Comparison of ENCODE assay signal across 25 cellular contexts in genomic region chr12:128657378-128657777, GRCh38.
DNase-seq lines count a peak whose midpoint lies in the region; ATAC-seq, FAIRE-seq and TF ChIP-seq lines count a peak whose summit lies in the region.
"Had no signal": no experiment of that assay in that cellular context is flagged by ENCODE, and none has a peak within 500 bp of the region (broad histone marks: within the 10 kb centered on the region; RNA-seq: fewer than 3 reads in every experiment).

No MANE protein-coding gene starts in this region.

- FAIRE-seq in K562 (lab: Jason Lieb, UNC), result no peak
- FAIRE-seq: A204.1, GM12878, GM19239 had no signal

- H3K9me3 Mint-ChIP-seq in nephron (no peaks in the 10 kb centered on the region), T-cell (no peaks in the 10 kb centered on the region)
- H3K9me3 Mint-ChIP-seq: CD8-positive, alpha-beta memory T cell had no signal

- intact Hi-C loops in K562 (cut with micrococcal nuclease), result no loop called here

- H3K36me3 Mint-ChIP-seq in nephron (ENCODE audit: low read depth) (no peaks in the 10 kb centered on the region), T-cell (no peaks in the 10 kb centered on the region)
- H3K36me3 Mint-ChIP-seq: CD4-positive, CD25-positive, alpha-beta regulatory T cell; CD8-positive, alpha-beta memory T cell had no signal

- H2AFZ ChIP-seq in K562 (ENCODE audit: low read depth, low read length), result no peak overlapping the region
- H2AFZ ChIP-seq: GM23338 had no signal

- H3K27ac Mint-ChIP-seq in nephron, result peak overlapping the region; percentile 10 to 14 (median 11)
- no peak overlapping the region for H3K27ac Mint-ChIP-seq in T-cell
- H3K27ac Mint-ChIP-seq: CD8-positive, alpha-beta memory T cell; GM23338; HFFc6 had no signal

- H3K4me2 ChIP-seq in K562 (ENCODE audit: insufficient read depth, low read length), result no peak overlapping the region
- H3K4me2 ChIP-seq: GM23338 had no signal

- no peak overlapping the region for H3K4me3 Mint-ChIP-seq in nephron
- H3K4me3 Mint-ChIP-seq in T-cell, result no peak overlapping the region
- H3K4me3 Mint-ChIP-seq: CD8-positive, alpha-beta memory T cell; GM23338; HFFc6 had no signal

- no peak for TF ChIP-seq EP300 in K562 (IDR thresholded peaks at IDR 0.05; ENCODE audit: low read length)

- H3K36me3 ChIP-seq in K562 (ENCODE audit: control insufficient read depth, insufficient read depth, low read length), result no peaks in the 10 kb centered on the region
- H3K36me3 ChIP-seq: BE2C had no signal

- peaks cover 37% of the 10 kb centered on the region for H3K4me1 Mint-ChIP-seq in nephron
- H3K4me1 Mint-ChIP-seq in T-cell, result no peaks in the 10 kb centered on the region
- H3K4me1 Mint-ChIP-seq: CD8-positive, alpha-beta memory T cell; GM23338 had no signal

- H3K9me1 ChIP-seq in K562 (ENCODE audit: control insufficient read depth, insufficient read depth, low read length), result no peaks in the 10 kb centered on the region

- H3K9me3 ChIP-seq in K562 (replicated peaks; ENCODE audit: control insufficient read depth, insufficient read depth, low read depth, low read length), result no peaks in the 10 kb centered on the region
- H3K9me3 ChIP-seq: BE2C had no signal

- peaks cover 0 to 24% of the 10 kb centered on the region in 2 experiments; a peak in 3 of 5 replicates for H3K27me3 ChIP-seq in K562 (ENCODE audit: control insufficient read depth in 2 of 2, insufficient read depth in 2 of 2, low read length in 2 of 2)
- H3K27me3 ChIP-seq: BE2C had no signal

- WGBS in K562 (ENCODE audit: insufficient coverage, low coverage, missing lambda C conversion rate), result 0% methylated on average over 3 of the region's 3 CpGs

- in situ Hi-C loops in K562 (cut with MboI), result no loop called here

- no peak for TF ChIP-seq CTCF in NB4 (IDR thresholded peaks at IDR 0.05; ENCODE audit: low read depth, low read length)
- TF ChIP-seq CTCF in K562 (IDR thresholded peaks at IDR 0.05 in 2 of 3, conservative IDR thresholded peaks at IDR 0.05 in 1 of 3; ENCODE audit: insufficient read depth in 2 of 3, low read depth in 1 of 3, low read length in 3 of 3), result no peak
- no peak for TF ChIP-seq CTCF in nephron (IDR thresholded peaks at IDR 0.05; ENCODE audit: unreplicated experiment in 3 of 3)

- CTCF ChIA-PET in K562 (lab: Yijun Ruan, JAX; ENCODE audit: low intra/inter-chr PET ratio) (no interaction called here), T-cell (lab: Charles Lee) (no interaction called here)

- BruUV-seq in K562 (replicated peaks; lab: Mats Ljungman, UMichigan), result no TSS peak

- TF ChIP-seq POLR2A in NB4 (IDR thresholded peaks at IDR 0.05; ENCODE audit: extremely low read depth, insufficient read length) (no peak), K562 (conservative IDR thresholded peaks at IDR 0.05) (no peak)

- H3K79me2 ChIP-seq in K562 (ENCODE audit: control insufficient read depth, insufficient read depth, low read length), result no peaks in the 10 kb centered on the region

- H3K4me1 ChIP-seq in K562 (replicated peaks in 1 of 2; ENCODE audit: control insufficient read depth in 2 of 2, insufficient read depth in 2 of 2, low read length in 2 of 2), result no peaks in the 10 kb centered on the region
- H3K4me1 ChIP-seq: BE2C had no signal

- H3K27me3 Mint-ChIP-seq in nephron (ENCODE audit: low read depth), result peaks cover under 1% of the 10 kb centered on the region
- H3K27me3 Mint-ChIP-seq in T-cell, result peaks cover 0 to 4% of the 10 kb centered on the region in 2 donors
- H3K27me3 Mint-ChIP-seq: CD4-positive, CD25-positive, alpha-beta regulatory T cell had no signal

- H3K9ac ChIP-seq in K562 (ENCODE audit: insufficient read depth in 1 of 2, low read depth in 2 of 2, low read length in 2 of 2), result no peak overlapping the region

- H3K4me3 ChIP-seq in NB4 (ENCODE audit: low read depth, low read length), result no peak overlapping the region
- H3K4me3 ChIP-seq in K562, result no peak overlapping the region
- H3K4me3 ChIP-seq: GM12878, GM23338 had no signal

- no peak for TF ChIP-seq RAD21 in K562 (CRISPR knock-in tag; conservative IDR thresholded peaks at IDR 0.05 in 1 of 2, IDR thresholded peaks at IDR 0.05 in 1 of 2)

- H3K27ac ChIP-seq in K562 (ENCODE audit: extremely low read depth, low read depth, low read length), result no peak overlapping the region
- H3K27ac ChIP-seq: HL-60 had no signal

- POLR2A ChIA-PET in K562 (lab: Yijun Ruan, JAX), result interaction anchor here (0.6 kb wide), 1 partner anchor 296 kb away, joined by 3 read pairs; no protein-coding TSS in a partner anchor
- POLR2A ChIA-PET in T-cell (lab: Charles Lee), result no interaction called here

- peaks cover 3% of the 10 kb centered on the region; the same call in 1 of the 2 replicates for H4K20me1 ChIP-seq in K562 (replicated peaks; ENCODE audit: control insufficient read depth, insufficient read depth, low read length)

- no peak for ATAC-seq in K562
- ATAC-seq in T-cell (replicated peaks in 1 of 4), result no peak
- ATAC-seq: GM12878, GM23338, HCT116 had no signal

- DNase-seq in NAMALWA (ENCODE audit: low spot score), result peak; percentile 23
- DNase-seq in NB4 (ENCODE audit: low read depth), result peak; percentile 20
- DNase-seq in K562 (ENCODE audit: extremely low read depth in 1 of 4, low spot score in 3 of 4), result no peak
- no peak for DNase-seq in activated T-cell treated with anti-CD3 and anti-CD28 coated beads, Interleukin-2, amount 50 U/mL, for 1 hour
- DNase-seq in T-cell, result no peak
- DNase-seq in OCI-M2 (lab: John Stamatoyannopoulos, UW; ENCODE audit: unreplicated experiment), result no peak
- DNase-seq: ACHN; BE2C; C1 segment of cervical spinal cord; CD4-positive, CD25-positive, alpha-beta regulatory T cell; CD8-positive, alpha-beta memory T cell; COR-L47; DMS 273 treated with DMSO at 0.1 percent for 48 hours; DMS53; DND-41; EL; H7; HFFc6 had no signal

TF ChIP-seq in K562, 482 proteins besides CTCF, POLR2A, EP300 and RAD21:
- TF ChIP-seq DMBX1 (CRISPR knock-in tag; IDR thresholded peaks at IDR 0.05; ENCODE audit: borderline replicate concordance) (no peak), CEBPB (tag; IDR thresholded peaks at IDR 0.05) (0 out of 2 replicates have a peak, but pooled peaks have one; percentile 14), ZNF589 (CRISPR knock-in tag; IDR thresholded peaks at IDR 0.05; ENCODE audit: low read depth) (no peak)

Comparison
In these comparisons a context has a peak if more than half of its experiments do, and no peak if none do; other contexts are left out.
1. DNase-seq: peak in NAMALWA (single experiment) and NB4 (single experiment); none in K562 (0 of 4), activated T-cell treated with anti-CD3 and anti-CD28 coated beads, Interleukin-2, amount 50 U/mL, for 1 hour (single experiment), T-cell (0 of 34) and OCI-M2 (single experiment).
2. H3K27ac Mint-ChIP-seq: peak in nephron (3 of 3); none in T-cell (0 of 2).